Comparison of ENCODE assay signal across 2 cellular contexts in the genomic region with DNA sequence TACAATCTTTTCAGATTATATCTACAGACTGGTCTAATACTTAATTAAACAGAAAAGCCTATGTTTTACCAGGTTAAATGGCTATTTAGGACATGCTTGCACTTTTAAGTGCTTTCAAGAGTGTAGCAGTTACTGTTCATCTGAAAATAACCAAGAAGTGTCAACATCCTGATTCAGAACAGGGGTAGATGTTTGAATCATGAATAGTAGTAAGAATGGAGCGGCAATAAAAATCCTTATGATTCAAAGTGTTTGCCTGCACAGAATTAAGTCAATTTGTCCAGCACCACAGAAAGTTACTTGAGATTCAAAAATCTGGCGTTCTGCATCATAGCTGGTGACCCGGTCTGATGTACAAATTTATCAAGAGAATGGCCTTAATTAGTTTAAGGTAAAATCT.
TF ChIP-seq lines count a peak whose summit lies in the region.

No MANE protein-coding gene starts in this region.

TF ChIP-seq in A549, 52 proteins besides CTCF, POLR2A, EP300 and RAD21 (continued from another document):
- TF ChIP-seq PBX3 (IDR thresholded peaks at IDR 0.05) (no peak), REST (IDR thresholded peaks at IDR 0.05) (no peak), SMC3 (IDR thresholded peaks at IDR 0.05) (no peak), KDM1A (IDR thresholded peaks at IDR 0.05; ENCODE audit: low read depth) (no peak), ZSCAN20 (CRISPR knock-in tag; IDR thresholded peaks at IDR 0.05) (no peak), RARB (CRISPR knock-in tag; IDR thresholded peaks at IDR 0.05) (no peak), CHD4 (IDR thresholded peaks at IDR 0.05; ENCODE audit: borderline replicate concordance) (no peak), KDM5A (IDR thresholded peaks at IDR 0.05) (no peak), MAFK (IDR thresholded peaks at IDR 0.05; ENCODE audit: partially characterized antibody) (no peak), CBX2 (IDR thresholded peaks at IDR 0.05; ENCODE audit: borderline replicate concordance, low read depth) (no peak), MAX (IDR thresholded peaks at IDR 0.05) (no peak), SREBF2 (IDR thresholded peaks at IDR 0.05) (no peak), HMGXB4 (CRISPR knock-in tag; IDR thresholded peaks at IDR 0.05; ENCODE audit: borderline replicate concordance) (no peak), EHF (CRISPR knock-in tag; IDR thresholded peaks at IDR 0.05) (no peak), TFCP2L1 (CRISPR knock-in tag; IDR thresholded peaks at IDR 0.05) (no peak), TP53 (CRISPR knock-in tag; IDR thresholded peaks at IDR 0.05) (no peak), ZNF302 (CRISPR knock-in tag; IDR thresholded peaks at IDR 0.05) (no peak), ZC3H11A (IDR thresholded peaks at IDR 0.05) (no peak)
- TF ChIP-seq, protein P1, sequence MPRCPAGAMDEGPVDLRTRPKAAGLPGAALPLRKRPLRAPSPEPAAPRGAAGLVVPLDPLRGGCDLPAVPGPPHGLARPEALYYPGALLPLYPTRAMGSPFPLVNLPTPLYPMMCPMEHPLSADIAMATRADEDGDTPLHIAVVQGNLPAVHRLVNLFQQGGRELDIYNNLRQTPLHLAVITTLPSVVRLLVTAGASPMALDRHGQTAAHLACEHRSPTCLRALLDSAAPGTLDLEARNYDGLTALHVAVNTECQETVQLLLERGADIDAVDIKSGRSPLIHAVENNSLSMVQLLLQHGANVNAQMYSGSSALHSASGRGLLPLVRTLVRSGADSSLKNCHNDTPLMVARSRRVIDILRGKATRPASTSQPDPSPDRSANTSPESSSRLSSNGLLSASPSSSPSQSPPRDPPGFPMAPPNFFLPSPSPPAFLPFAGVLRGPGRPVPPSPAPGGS (IDR thresholded peaks at IDR 0.05): no peak

TF ChIP-seq in GM12878, 131 proteins besides CTCF, POLR2A, EP300 and RAD21 (continued from another document):
- TF ChIP-seq, protein P2, sequence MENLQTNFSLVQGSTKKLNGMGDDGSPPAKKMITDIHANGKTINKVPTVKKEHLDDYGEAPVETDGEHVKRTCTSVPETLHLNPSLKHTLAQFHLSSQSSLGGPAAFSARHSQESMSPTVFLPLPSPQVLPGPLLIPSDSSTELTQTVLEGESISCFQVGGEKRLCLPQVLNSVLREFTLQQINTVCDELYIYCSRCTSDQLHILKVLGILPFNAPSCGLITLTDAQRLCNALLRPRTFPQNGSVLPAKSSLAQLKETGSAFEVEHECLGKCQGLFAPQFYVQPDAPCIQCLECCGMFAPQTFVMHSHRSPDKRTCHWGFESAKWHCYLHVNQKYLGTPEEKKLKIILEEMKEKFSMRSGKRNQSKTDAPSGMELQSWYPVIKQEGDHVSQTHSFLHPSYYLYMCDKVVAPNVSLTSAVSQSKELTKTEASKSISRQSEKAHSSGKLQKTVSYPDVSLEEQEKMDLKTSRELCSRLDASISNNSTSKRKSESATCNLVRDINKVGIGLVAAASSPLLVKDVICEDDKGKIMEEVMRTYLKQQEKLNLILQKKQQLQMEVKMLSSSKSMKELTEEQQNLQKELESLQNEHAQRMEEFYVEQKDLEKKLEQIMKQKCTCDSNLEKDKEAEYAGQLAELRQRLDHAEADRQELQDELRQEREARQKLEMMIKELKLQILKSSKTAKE (IDR thresholded peaks at IDR 0.05; ENCODE audit: low read depth, poor library complexity, severe bottlenecking): no peak
- TF ChIP-seq MTA2 (IDR thresholded peaks at IDR 0.05; ENCODE audit: low read depth): no peak
- no peak for TF ChIP-seq MAX (IDR thresholded peaks at IDR 0.05; ENCODE audit: low read depth, low read length)
- TF ChIP-seq BMI1 (IDR thresholded peaks at IDR 0.05; ENCODE audit: borderline replicate concordance): no peak
- TF ChIP-seq CREB1 (IDR thresholded peaks at IDR 0.05; ENCODE audit: low read depth): no peak
- TF ChIP-seq TARDBP (IDR thresholded peaks at IDR 0.05; ENCODE audit: borderline replicate concordance): no peak
- no peak for TF ChIP-seq CHD1 (IDR thresholded peaks at IDR 0.05; ENCODE audit: low read depth, low read length)
- no peak for TF ChIP-seq MEF2B (IDR thresholded peaks at IDR 0.05; ENCODE audit: partially characterized antibody, poor library complexity, severe bottlenecking)
- no peak for TF ChIP-seq ZNF207 (IDR thresholded peaks at IDR 0.05; ENCODE audit: borderline replicate concordance)
